ENCODE assay signal across 32 cellular contexts in the genomic region with DNA sequence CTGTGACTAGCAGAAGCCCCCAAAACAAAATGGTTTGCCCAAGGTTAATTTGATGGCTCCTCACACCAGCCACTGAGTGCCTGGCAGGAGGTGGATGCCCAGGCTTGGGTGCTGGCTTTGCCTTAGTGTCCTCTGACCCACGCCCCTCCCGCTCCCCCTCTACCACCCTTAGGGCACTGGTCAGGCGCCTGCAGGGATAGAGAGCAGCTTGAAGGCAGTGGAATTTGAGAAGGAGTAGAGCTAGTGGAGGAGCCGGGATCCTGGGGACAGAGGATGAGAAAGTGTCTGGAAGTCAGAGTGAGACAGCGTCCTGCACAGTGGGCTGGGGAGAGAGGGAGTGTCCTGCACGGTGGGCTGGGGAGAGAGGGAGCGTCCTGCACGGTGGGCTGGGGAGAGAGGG.
A peak's percentile ranks its signal among the peaks of the same experiment; 100 is the strongest.
DNase-seq lines count a peak whose midpoint lies in the region; ATAC-seq and TF ChIP-seq lines count a peak whose summit lies in the region.
"Had no signal": no experiment of that assay in that cellular context is flagged by ENCODE, and none has a peak within 500 bp of the region (broad histone marks: within the 10 kb centered on the region; RNA-seq: fewer than 3 reads in every experiment).

No MANE protein-coding gene starts in this region.

- no peak for TF ChIP-seq CTCF in Peyer's patch (IDR thresholded peaks at IDR 0.05)
- TF ChIP-seq CTCF in coronary artery (IDR thresholded peaks at IDR 0.05): no peak
- TF ChIP-seq CTCF in sigmoid colon (IDR thresholded peaks at IDR 0.05): no peak

- ATAC-seq in GM19397 (IDR thresholded peaks at IDR 0.05; ENCODE audit: unreplicated experiment): no peak
- ATAC-seq: activated CD4-positive, alpha-beta T cell treated with anti-CD3 and anti-CD28 coated beads for 36 hours; body of pancreas; sciatic nerve had no signal

- peak; percentile 10 to 12 for DNase-seq in activated T-cell treated with anti-CD3 and anti-CD28 coated beads, Interleukin-2, amount 50 U/mL, for 48 hours
- DNase-seq in activated T-cell treated with anti-CD3 and anti-CD28 coated beads for 4 hours (no peak), Peyer's patch (peak in 2 of 3 donors; percentile 20 to 26), coronary artery (ENCODE audit: low spot score) (peak; percentile 43), sigmoid colon (peak; percentile 27), NCI-H526 (lab: John Stamatoyannopoulos, UW) (no peak)
- DNase-seq: activated CD4-positive, alpha-beta T cell treated with anti-CD3 and anti-CD28 coated beads for 36 hours; dermis blood vessel endothelial cell; DMS 273 treated with DMSO at 0.1 percent for 48 hours; foreskin fibroblast; GM23248; KBM-7; midbrain; naive B cell; NCI-H1930; NCI-H2171 treated with DMSO at 0.1 percent for 48 hours; NCI-H510A treated with DMSO at 0.1 percent for 48 hours; NK-92 treated with Interleukin-12 subunit alpha and Interleukin-12 subunit beta, amount 100 ng/mL, for 24 hours; SHP77; stimulated activated CD4-positive, alpha-beta T cell treated with anti-CD3 and anti-CD28 coated beads, Interleukin-4, amount 100 ng/mL, for 24 hours; substantia nigra; T1000; trophoblast cell had no signal

- no peak for TF ChIP-seq EP300 in sigmoid colon (IDR thresholded peaks at IDR 0.05)

- H3K9me3 ChIP-seq in Peyer's patch (peaks cover 0 to 14% (median 0%) of the 10 kb centered on the region in 4 donors), sigmoid colon (peaks cover 0 to 8% (median 5%) of the 10 kb centered on the region in 4 donors)
- H3K9me3 ChIP-seq: adrenal gland, body of pancreas, neutrophil, prostate gland had no signal

- H3K4me1 ChIP-seq in Peyer's patch: peaks cover 0 to 4% (median 0%) of the 10 kb centered on the region in 4 donors
- H3K4me1 ChIP-seq in sigmoid colon: no peaks in the 10 kb centered on the region
- H3K4me1 ChIP-seq: adrenal gland, body of pancreas, esophagus muscularis mucosa, prostate gland had no signal

- H3K27ac ChIP-seq in Peyer's patch (no peak overlapping the region), coronary artery (no peak overlapping the region), sigmoid colon (no peak overlapping the region)
- H3K27ac ChIP-seq: adrenal gland, BLaER1, body of pancreas, esophagus muscularis mucosa, GM23248, neutrophil, prostate gland, VCaP had no signal

- 71 to 76% methylated on average over 8 of the region's 8 CpGs for WGBS in sigmoid colon, 2 donors

- H3K36me3 ChIP-seq in Peyer's patch: no peaks in the 10 kb centered on the region
- H3K36me3 ChIP-seq in sigmoid colon: no peaks in the 10 kb centered on the region
- H3K36me3 ChIP-seq: adrenal gland, BLaER1, esophagus muscularis mucosa, neutrophil, prostate gland had no signal

- H3K4me3 ChIP-seq in Peyer's patch (no peak overlapping the region), coronary artery (no peak overlapping the region), sigmoid colon (no peak overlapping the region)
- H3K4me3 ChIP-seq: adrenal gland, BLaER1, body of pancreas, esophagus muscularis mucosa, GM23248, prostate gland had no signal

- no peaks in the 10 kb centered on the region for H3K27me3 ChIP-seq in Peyer's patch
- H3K27me3 ChIP-seq in sigmoid colon: peaks cover 0 to 5% (median 0%) of the 10 kb centered on the region in 3 donors
- H3K27me3 ChIP-seq: adrenal gland, BLaER1, body of pancreas, neutrophil had no signal

- intact Hi-C loops in sigmoid colon (cut with DNase I): no loop called here

- TF ChIP-seq POLR2A in Peyer's patch (IDR thresholded peaks at IDR 0.05) (no peak), sigmoid colon (IDR thresholded peaks at IDR 0.05) (no peak)

Comparison
In these comparisons a context has a peak if more than half of its experiments do, and no peak if none do; other contexts are left out.
1. DNase-seq: peak in activated T-cell treated with anti-CD3 and anti-CD28 coated beads, Interleukin-2, amount 50 U/mL, for 48 hours (2 of 2), Peyer's patch (2 of 3), coronary artery (single experiment) and sigmoid colon (single experiment); none in activated T-cell treated with anti-CD3 and anti-CD28 coated beads for 4 hours (single experiment) and NCI-H526 (0 of 2).